Comparison of ENCODE assay signal across 25 cellular contexts in the genomic region with DNA sequence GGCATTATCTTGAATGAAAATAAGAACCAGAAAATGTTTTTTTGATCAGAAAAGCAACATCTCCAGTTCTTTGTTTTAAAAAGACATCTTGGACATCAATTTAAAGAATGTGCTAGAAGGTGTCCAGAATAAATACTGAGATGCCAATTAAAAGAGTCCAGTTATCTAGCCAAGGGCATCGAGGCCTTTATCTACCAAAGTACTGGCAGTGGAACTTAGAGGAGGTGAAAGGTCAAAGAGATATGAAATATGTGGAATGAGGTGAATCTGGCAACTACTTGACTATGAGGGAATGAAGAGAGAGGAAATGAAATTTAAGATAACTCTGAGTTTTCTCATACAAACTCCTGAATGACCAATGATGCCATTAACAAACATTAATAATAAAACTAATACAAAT.
"Had no signal": no experiment of that assay in that cellular context is flagged by ENCODE, and none has a peak within 500 bp of the region (broad histone marks: within the 10 kb centered on the region; RNA-seq: fewer than 3 reads in every experiment).

No MANE protein-coding gene starts in this region.

- FAIRE-seq: TTC549 had no signal

- H3K4me1 ChIP-seq: Peyer's patch had no signal

- DNase-seq: activated CD4-positive, alpha-beta T cell treated with anti-CD3 and anti-CD28 coated beads for 4 hours; activated CD8-positive, alpha-beta memory T cell treated with anti-CD3 and anti-CD28 coated beads, Interleukin-2, amount 50 U/mL, for 48 hours; activated CD8-positive, alpha-beta T cell treated with anti-CD3 and anti-CD28 coated beads for 36 hours; activated T-cell treated with anti-CD3 and anti-CD28 coated beads, Interleukin-2, amount 50 U/mL, for 1 hour; amygdala; MG63; MV-4-11; NCI-H1092 treated with DMSO at 0.1 percent for 48 hours; NCI-H1417 treated with DMSO at 0.1 percent for 48 hours; NCI-H1694; NCI-H2029; NCI-H2107; NCI-H446; NCI-H524; Peyer's patch; SHP77; T-cell; T-helper 2 cell; T1000 had no signal

- H3K27me3 Mint-ChIP-seq: activated CD8-positive, alpha-beta T cell treated with anti-CD3 and anti-CD28 coated beads for 36 hours; activated naive CD4-positive, alpha-beta T cell treated with anti-CD3 and anti-CD28 coated beads, Interleukin-2, amount 50 U/mL, for 24 hours; brain; T-cell had no signal

- ATAC-seq: activated CD8-positive, alpha-beta T cell treated with anti-CD3 and anti-CD28 coated beads for 36 hours; T-cell had no signal

- H3K4me3 Mint-ChIP-seq: activated CD8-positive, alpha-beta T cell treated with anti-CD3 and anti-CD28 coated beads for 36 hours; activated naive CD4-positive, alpha-beta T cell treated with anti-CD3 and anti-CD28 coated beads, Interleukin-2, amount 50 U/mL, for 24 hours; brain; T-cell had no signal

- H3K4me3 ChIP-seq: cardiac muscle cell, MG63, Peyer's patch had no signal

- H3K9me3 Mint-ChIP-seq: activated naive CD4-positive, alpha-beta T cell treated with anti-CD3 and anti-CD28 coated beads, Interleukin-2, amount 50 U/mL, for 24 hours had no signal

- H3K27me3 ChIP-seq: cardiac muscle cell, MG63, Peyer's patch had no signal

- H3K36me3 Mint-ChIP-seq: activated naive CD4-positive, alpha-beta T cell treated with anti-CD3 and anti-CD28 coated beads, Interleukin-2, amount 50 U/mL, for 24 hours; brain; T-cell had no signal

- H3K27ac Mint-ChIP-seq: activated CD8-positive, alpha-beta T cell treated with anti-CD3 and anti-CD28 coated beads for 36 hours; activated naive CD4-positive, alpha-beta T cell treated with anti-CD3 and anti-CD28 coated beads, Interleukin-2, amount 50 U/mL, for 24 hours; brain; T-cell had no signal

- H3K9me3 ChIP-seq: MG63, Peyer's patch had no signal

- H3K27ac ChIP-seq: cardiac muscle cell, Peyer's patch, RWPE1, VCaP had no signal

- H3K36me3 ChIP-seq: cardiac muscle cell, MG63, Peyer's patch had no signal
